Comparison of ENCODE assay signal across 14 cellular contexts in genomic region chr14:101097109-101097793, GRCh38.
"Had no signal": no experiment of that assay in that cellular context is flagged by ENCODE, and none has a peak within 500 bp of the region (broad histone marks: within the 10 kb centered on the region; RNA-seq: fewer than 3 reads in every experiment).

No MANE protein-coding gene starts in this region.

- H3K27ac Mint-ChIP-seq: activated CD4-positive, alpha-beta T cell treated with anti-CD3 and anti-CD28 coated beads, Interleukin-2, amount 10 ng/mL, durations not matched to agents 7 days and 5 days; activated naive CD4-positive, alpha-beta T cell treated with anti-CD3 and anti-CD28 coated beads, Interleukin-2, amount 10 ng/mL, durations not matched to agents 7 days and 5 days; naive B cell; stimulated activated memory B cell treated with anti-CD40 and anti-IgM and Interleukin-4, amounts not matched to agents 10 μg/mL and 1 μg/mL and 100 μg/mL, for 72 hours had no signal

- DNase-seq: activated CD4-positive, alpha-beta T cell treated with anti-CD3 and anti-CD28 coated beads, Interleukin-2, amount 10 ng/mL, durations not matched to agents 7 days and 5 days; activated CD4-positive, CD25-positive, alpha-beta regulatory T cell; activated naive CD4-positive, alpha-beta T cell treated with anti-CD3 and anti-CD28 coated beads, Interleukin-2, amount 10 ng/mL, durations not matched to agents 7 days and 5 days; gastrocnemius medialis; heart right ventricle; naive B cell; ovary; stimulated activated CD4-positive, alpha-beta T cell treated with anti-CD3 and anti-CD28 coated beads, Interleukin-12 subunit alpha, Interleukin-12 subunit beta, amount 100 ng/mL, for 4 hours; T-helper 2 cell; thyroid gland had no signal

- H3K4me1 ChIP-seq: ascending aorta, gastrocnemius medialis, heart right ventricle, thyroid gland had no signal

- H3K4me3 ChIP-seq: ascending aorta, gastrocnemius medialis, heart right ventricle, ovary, thyroid gland had no signal

- H3K27me3 Mint-ChIP-seq: stimulated activated memory B cell treated with anti-CD40 and anti-IgM and Interleukin-4, amounts not matched to agents 10 μg/mL and 1 μg/mL and 100 μg/mL, for 72 hours had no signal

- H3K4me3 Mint-ChIP-seq: activated CD4-positive, alpha-beta T cell treated with anti-CD3 and anti-CD28 coated beads, Interleukin-2, amount 10 ng/mL, durations not matched to agents 7 days and 5 days; activated naive CD4-positive, alpha-beta T cell treated with anti-CD3 and anti-CD28 coated beads, Interleukin-2, amount 10 ng/mL, durations not matched to agents 7 days and 5 days; naive B cell; stimulated activated memory B cell treated with anti-CD40 and anti-IgM and Interleukin-4, amounts not matched to agents 10 μg/mL and 1 μg/mL and 100 μg/mL, for 72 hours had no signal

- H3K36me3 Mint-ChIP-seq: activated naive CD4-positive, alpha-beta T cell treated with anti-CD3 and anti-CD28 coated beads, Interleukin-2, amount 10 ng/mL, durations not matched to agents 7 days and 5 days; naive B cell; stimulated activated memory B cell treated with anti-CD40 and anti-IgM and Interleukin-4, amounts not matched to agents 10 μg/mL and 1 μg/mL and 100 μg/mL, for 72 hours had no signal

- H3K4me1 Mint-ChIP-seq: activated CD4-positive, alpha-beta T cell treated with anti-CD3 and anti-CD28 coated beads, Interleukin-2, amount 10 ng/mL, durations not matched to agents 7 days and 5 days; activated naive CD4-positive, alpha-beta T cell treated with anti-CD3 and anti-CD28 coated beads, Interleukin-2, amount 10 ng/mL, durations not matched to agents 7 days and 5 days; naive B cell; stimulated activated memory B cell treated with anti-CD40 and anti-IgM and Interleukin-4, amounts not matched to agents 10 μg/mL and 1 μg/mL and 100 μg/mL, for 72 hours had no signal

- H3K27me3 ChIP-seq: ascending aorta, gastrocnemius medialis, ovary, thyroid gland had no signal

- ATAC-seq: gastrocnemius medialis; heart right ventricle; left lobe of liver; stimulated activated memory B cell treated with anti-CD40 and anti-IgM and Interleukin-4, amounts not matched to agents 10 μg/mL and 1 μg/mL and 100 μg/mL, for 72 hours had no signal

- H3K9me3 ChIP-seq: ovary, thyroid gland had no signal

- H3K9me3 Mint-ChIP-seq: activated CD4-positive, alpha-beta T cell treated with anti-CD3 and anti-CD28 coated beads, Interleukin-2, amount 10 ng/mL, durations not matched to agents 7 days and 5 days; activated naive CD4-positive, alpha-beta T cell treated with anti-CD3 and anti-CD28 coated beads, Interleukin-2, amount 10 ng/mL, durations not matched to agents 7 days and 5 days had no signal

- H3K27ac ChIP-seq: ascending aorta, gastrocnemius medialis, heart right ventricle, ovary, thyroid gland had no signal

- FAIRE-seq: urothelium cell line had no signal

- H3K36me3 ChIP-seq: ascending aorta, gastrocnemius medialis, heart right ventricle, ovary, thyroid gland had no signal
